ENCODE assay signal across 36 cellular contexts in the genomic region with DNA sequence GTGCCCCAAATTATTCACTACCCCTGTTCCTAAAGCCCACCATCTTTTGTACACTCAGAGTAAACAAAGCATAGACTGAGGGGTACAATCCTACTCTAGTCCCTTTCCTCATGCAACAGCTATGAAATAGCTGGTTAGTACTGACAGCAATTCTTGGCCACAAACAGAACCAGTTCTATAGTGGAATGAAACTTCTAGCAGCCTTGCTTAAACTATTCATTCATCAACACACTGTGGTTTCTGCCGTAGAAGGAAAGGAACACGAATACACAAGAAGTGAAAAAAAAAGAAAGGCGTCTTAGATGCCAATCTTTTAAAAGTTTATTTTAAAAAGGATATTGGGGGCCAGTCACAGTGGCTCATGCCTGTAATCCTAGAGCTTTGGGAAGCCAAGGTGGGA.
"Had no signal": no experiment of that assay in that cellular context is flagged by ENCODE, and none has a peak within 500 bp of the region (broad histone marks: within the 10 kb centered on the region; RNA-seq: fewer than 3 reads in every experiment).

No MANE protein-coding gene starts in this region.

- H3K27me3 ChIP-seq: adrenal gland, ascending aorta, cardiac muscle cell had no signal

- H3K4me3 Mint-ChIP-seq: activated B cell treated with CpG ODN at 0.5 μM for 24 hours; activated CD4-positive, alpha-beta memory T cell treated with anti-CD3 and anti-CD28 coated beads for 36 hours; activated CD4-positive, alpha-beta T cell treated with anti-CD3 and anti-CD28 coated beads, Interleukin-2, amount 10 ng/mL, durations not matched to agents 24 days and 14 days; activated CD8-positive, alpha-beta T cell treated with anti-CD3 and anti-CD28 coated beads for 36 hours; activated naive CD4-positive, alpha-beta T cell treated with anti-CD3 and anti-CD28 coated beads for 36 hours; activated naive CD8-positive, alpha-beta T cell treated with anti-CD3 and anti-CD28 coated beads, Interleukin-2, amount 10 ng/mL, durations not matched to agents 7 days and 5 days; activated T-cell treated with anti-CD3 and anti-CD28 coated beads, Interleukin-2, amount 50 U/mL, for 4 hours; activated T-cell treated with anti-CD3 and anti-CD28 coated beads, Interleukin-2, amount 50 U/mL, for 72 hours; activated T-helper 1 cell treated with anti-CD3 and anti-CD28 coated beads, Interleukin-12 subunit alpha, Interleukin-12 subunit beta, Interleukin-2, Interleukin-4 antibody, amounts not matched to agents 30 ng/mL and 10 ng/mL and 1 ng/mL, durations not matched to agents 14 hours and 24 hours and 36 hours; activated T-helper 17 cell treated with anti-CD3 and anti-CD28 coated beads, Interleukin-2, amount 50 U/mL, for 72 hours; brain; central memory CD8-positive, alpha-beta T cell; T-helper 1 cell treated with Interleukin-12 subunit alpha and Interleukin-12 subunit beta and Interleukin-4 antibody, amounts not matched to agents 30 μg/mL and 1 μg/mL, for 36 hours; T-helper 2 cell treated with Interferon-gamma antibody and Interleukin-4, amounts not matched to agents 5 μg/mL and 100 μg/mL, for 36 hours had no signal

- H3K9me3 Mint-ChIP-seq: activated B cell treated with CpG ODN at 0.5 μM for 24 hours; activated CD4-positive, alpha-beta memory T cell treated with anti-CD3 and anti-CD28 coated beads for 36 hours; activated CD4-positive, alpha-beta T cell treated with anti-CD3 and anti-CD28 coated beads, Interleukin-2, amount 10 ng/mL, durations not matched to agents 24 days and 14 days; activated CD8-positive, alpha-beta T cell treated with anti-CD3 and anti-CD28 coated beads for 36 hours; activated naive CD4-positive, alpha-beta T cell treated with anti-CD3 and anti-CD28 coated beads for 36 hours; activated naive CD4-positive, alpha-beta T cell treated with anti-CD3 and anti-CD28 coated beads, Interleukin-2, amount 50 U/mL, for 72 hours; activated naive CD8-positive, alpha-beta T cell treated with anti-CD3 and anti-CD28 coated beads, Interleukin-2, amount 10 ng/mL, durations not matched to agents 7 days and 5 days; activated T-cell treated with anti-CD3 and anti-CD28 coated beads, Interleukin-2, amount 50 U/mL, for 4 hours; activated T-cell treated with anti-CD3 and anti-CD28 coated beads, Interleukin-2, amount 50 U/mL, for 72 hours; activated T-helper 1 cell treated with anti-CD3 and anti-CD28 coated beads, Interleukin-12 subunit alpha, Interleukin-12 subunit beta, Interleukin-2, Interleukin-4 antibody, amounts not matched to agents 30 ng/mL and 10 ng/mL and 1 ng/mL, durations not matched to agents 14 hours and 24 hours and 36 hours; activated T-helper 17 cell treated with anti-CD3 and anti-CD28 coated beads, Interleukin-2, amount 50 U/mL, for 72 hours; brain; central memory CD8-positive, alpha-beta T cell; T-helper 1 cell treated with Interleukin-12 subunit alpha and Interleukin-12 subunit beta and Interleukin-4 antibody, amounts not matched to agents 30 μg/mL and 1 μg/mL, for 36 hours; T-helper 2 cell treated with Interferon-gamma antibody and Interleukin-4, amounts not matched to agents 5 μg/mL and 100 μg/mL, for 36 hours had no signal

- DNase-seq: activated B cell treated with CpG ODN at 0.5 μM for 24 hours; activated CD4-positive, alpha-beta memory T cell treated with anti-CD3 and anti-CD28 coated beads for 36 hours; activated CD4-positive, alpha-beta T cell treated with anti-CD3 and anti-CD28 coated beads for 4 hours; activated CD4-positive, alpha-beta T cell treated with anti-CD3 and anti-CD28 coated beads, Interleukin-2, amount 10 ng/mL, durations not matched to agents 24 days and 14 days; activated CD4-positive, alpha-beta T cell treated with anti-CD3 and anti-CD28 coated beads, Interleukin-2, amount 50 U/mL, for 1 hour; activated CD4-positive, alpha-beta T cell treated with anti-CD3 and anti-CD28 coated beads, Interleukin-2, amount 50 U/mL, for 4 hours; activated CD4-positive, CD25-positive, alpha-beta regulatory T cell treated with anti-CD3 and anti-CD28 coated beads, Interleukin-2, amount 50 U/mL, for 72 hours; activated CD8-positive, alpha-beta memory T cell treated with anti-CD3 and anti-CD28 coated beads, Interleukin-2, amount 50 U/mL, for 4 hours; activated CD8-positive, alpha-beta T cell treated with anti-CD3 and anti-CD28 coated beads for 36 hours; activated effector memory CD4-positive, alpha-beta T cell treated with anti-CD3 and anti-CD28 coated beads, Interleukin-2, amount 50 U/mL, for 16 hours; activated gamma-delta T cell treated with Interleukin-2 at 50 U/mL for 16 hours; activated naive CD4-positive, alpha-beta T cell; activated naive CD4-positive, alpha-beta T cell treated with anti-CD3 and anti-CD28 coated beads for 36 hours; activated naive CD4-positive, alpha-beta T cell treated with anti-CD3 and anti-CD28 coated beads, Interleukin-2, amount 50 U/mL, for 16 hours; activated naive CD8-positive, alpha-beta T cell treated with anti-CD3 and anti-CD28 coated beads, Interleukin-2, amount 10 ng/mL, durations not matched to agents 7 days and 5 days; activated T-cell treated with anti-CD3 and anti-CD28 coated beads for 4 hours; activated T-cell treated with anti-CD3 and anti-CD28 coated beads, Interleukin-2, amount 50 U/mL, for 1 hour; activated T-cell treated with anti-CD3 and anti-CD28 coated beads, Interleukin-2, amount 50 U/mL, for 4 hours; activated T-cell treated with anti-CD3 and anti-CD28 coated beads, Interleukin-2, amount 50 U/mL, for 72 hours; adrenal gland; amygdala; anterior cingulate cortex; caudate nucleus; cerebellar nuclear complex; T-helper 1 cell; T-helper 9 cell had no signal

- H3K9me3 ChIP-seq: adrenal gland, ascending aorta had no signal

- H3K27ac Mint-ChIP-seq: activated B cell treated with CpG ODN at 0.5 μM for 24 hours; activated CD4-positive, alpha-beta memory T cell treated with anti-CD3 and anti-CD28 coated beads for 36 hours; activated CD4-positive, alpha-beta T cell treated with anti-CD3 and anti-CD28 coated beads, Interleukin-2, amount 10 ng/mL, durations not matched to agents 24 days and 14 days; activated CD8-positive, alpha-beta T cell treated with anti-CD3 and anti-CD28 coated beads for 36 hours; activated naive CD4-positive, alpha-beta T cell treated with anti-CD3 and anti-CD28 coated beads for 36 hours; activated naive CD4-positive, alpha-beta T cell treated with anti-CD3 and anti-CD28 coated beads, Interleukin-2, amount 50 U/mL, for 72 hours; activated naive CD8-positive, alpha-beta T cell treated with anti-CD3 and anti-CD28 coated beads, Interleukin-2, amount 10 ng/mL, durations not matched to agents 7 days and 5 days; activated T-helper 1 cell treated with anti-CD3 and anti-CD28 coated beads, Interleukin-12 subunit alpha, Interleukin-12 subunit beta, Interleukin-2, Interleukin-4 antibody, amounts not matched to agents 30 ng/mL and 10 ng/mL and 1 ng/mL, durations not matched to agents 14 hours and 24 hours and 36 hours; activated T-helper 17 cell treated with anti-CD3 and anti-CD28 coated beads, Interleukin-2, amount 50 U/mL, for 72 hours; brain; T-helper 1 cell treated with Interleukin-12 subunit alpha and Interleukin-12 subunit beta and Interleukin-4 antibody, amounts not matched to agents 30 μg/mL and 1 μg/mL, for 36 hours; T-helper 2 cell treated with Interferon-gamma antibody and Interleukin-4, amounts not matched to agents 5 μg/mL and 100 μg/mL, for 36 hours had no signal

- H3K27ac ChIP-seq: adrenal gland, ascending aorta, cardiac muscle cell, VCaP had no signal

- H3K27me3 Mint-ChIP-seq: activated B cell treated with CpG ODN at 0.5 μM for 24 hours; activated CD4-positive, alpha-beta memory T cell treated with anti-CD3 and anti-CD28 coated beads for 36 hours; activated CD4-positive, alpha-beta T cell treated with anti-CD3 and anti-CD28 coated beads, Interleukin-2, amount 10 ng/mL, durations not matched to agents 24 days and 14 days; activated CD8-positive, alpha-beta T cell treated with anti-CD3 and anti-CD28 coated beads for 36 hours; activated naive CD8-positive, alpha-beta T cell treated with anti-CD3 and anti-CD28 coated beads, Interleukin-2, amount 10 ng/mL, durations not matched to agents 7 days and 5 days; activated T-helper 17 cell treated with anti-CD3 and anti-CD28 coated beads, Interleukin-2, amount 50 U/mL, for 72 hours; brain; central memory CD8-positive, alpha-beta T cell had no signal

- H3K4me1 Mint-ChIP-seq: activated T-helper 17 cell treated with anti-CD3 and anti-CD28 coated beads, Interleukin-2, amount 50 U/mL, for 72 hours; brain had no signal

- ATAC-seq: activated CD8-positive, alpha-beta T cell treated with anti-CD3 and anti-CD28 coated beads for 36 hours; activated naive CD4-positive, alpha-beta T cell treated with anti-CD3 and anti-CD28 coated beads, Interleukin-2, amount 50 U/mL, for 72 hours; activated T-cell treated with anti-CD3 and anti-CD28 coated beads, Interleukin-2, amount 50 U/mL, for 4 hours; activated T-cell treated with anti-CD3 and anti-CD28 coated beads, Interleukin-2, amount 50 U/mL, for 72 hours; activated T-helper 17 cell treated with anti-CD3 and anti-CD28 coated beads, Interleukin-2, amount 50 U/mL, for 72 hours had no signal

- H3K4me3 ChIP-seq: adrenal gland, ascending aorta, cardiac muscle cell had no signal
